ENCODE assay signal across 8 cellular contexts in genomic region chr2:159613515-159614336, GRCh38. TPM values are rescaled to one million over a fixed set of nuclear protein-coding genes. Genes with fewer than 3 reads are reported as not detected.
DNase-seq lines count a peak whose midpoint lies in the region; ATAC-seq and TF ChIP-seq lines count a peak whose summit lies in the region.

No MANE protein-coding gene starts in this region.

- H3K4me3 Mint-ChIP-seq in GM23338, result peak overlapping the region; percentile 86
- H3K4me3 Mint-ChIP-seq in endodermal cell, result peak overlapping the region; percentile 90

- H3K9ac ChIP-seq in endodermal cell (ENCODE audit: extremely low read depth, low read length, poor library complexity, severe bottlenecking), result peak overlapping the region; percentile 98

- H3K79me2 ChIP-seq in GM23338 (replicated peaks; ENCODE audit: insufficient read depth) (peaks cover 73% of the 10 kb centered on the region), osteoblast (ENCODE audit: insufficient read depth, low read length) (peaks cover 46% of the 10 kb centered on the region)

- no peaks in the 10 kb centered on the region for H3K9me3 ChIP-seq in endodermal cell (ENCODE audit: control insufficient read depth, low read length)
- H3K9me3 ChIP-seq in osteoblast (ENCODE audit: low read depth, low read length), result no peaks in the 10 kb centered on the region

- H3K27ac ChIP-seq in GM23338 (ENCODE audit: low read depth) (peak overlapping the region; percentile 99), endodermal cell (ENCODE audit: low read depth, low read length) (peak overlapping the region; percentile 98), osteoblast (ENCODE audit: low read depth, low read length) (peak overlapping the region; percentile 99)

- peaks cover 4% of the 10 kb centered on the region for H3K36me3 Mint-ChIP-seq in GM23338 (ENCODE audit: low read depth)
- H3K36me3 Mint-ChIP-seq in endodermal cell (ENCODE audit: low read depth), result no peaks in the 10 kb centered on the region

- H3K27me3 ChIP-seq in GM23338 (ENCODE audit: insufficient read depth) (no peaks in the 10 kb centered on the region), endodermal cell (ENCODE audit: control insufficient read depth, insufficient read depth, low read length, poor library complexity, severe bottlenecking) (no peaks in the 10 kb centered on the region), osteoblast (ENCODE audit: insufficient read depth, low read length) (no peaks in the 10 kb centered on the region)

- H3K27ac Mint-ChIP-seq in GM23338 (peak overlapping the region; percentile 100), endodermal cell (peak overlapping the region; percentile 99)

- no peaks in the 10 kb centered on the region for H3F3A ChIP-seq in GM23338 (replicated peaks; ENCODE audit: low read depth)

- no peaks in the 10 kb centered on the region for H3K9me3 Mint-ChIP-seq in GM23338
- no peaks in the 10 kb centered on the region for H3K9me3 Mint-ChIP-seq in endodermal cell

- H3K9me2 ChIP-seq in GM23338 (ENCODE audit: insufficient read depth), result no peaks in the 10 kb centered on the region

- H4K20me1 ChIP-seq in GM23338 (replicated peaks; ENCODE audit: insufficient read depth) (no peaks in the 10 kb centered on the region), osteoblast (ENCODE audit: insufficient read depth, low read length) (peaks cover 2% of the 10 kb centered on the region)

- H2AFZ ChIP-seq in GM23338 (no peak overlapping the region), osteoblast (ENCODE audit: low read length) (no peak overlapping the region)

- peaks cover 41% of the 10 kb centered on the region for H3K4me1 Mint-ChIP-seq in GM23338
- peaks cover 38% of the 10 kb centered on the region for H3K4me1 Mint-ChIP-seq in endodermal cell

- peak; percentile 27 for DNase-seq in GM23338 (ENCODE audit: low spot score)
- peak; percentile 63 for DNase-seq in NCI-H748 treated with DMSO at 0.1 percent for 48 hours (lab: John Stamatoyannopoulos, UW)
- no peak for DNase-seq in endodermal cell
- no peak for DNase-seq in osteoblast (ENCODE audit: insufficient read length, low spot score, missing footprints)
- no peak for DNase-seq in stimulated activated naive CD8-positive, alpha-beta T cell treated with anti-CD3 and anti-CD28 coated beads, Interleukin-15, Interleukin-2, amounts not matched to agents 100 U/mL and 50 U/mL, for 24 hours
- no peak for DNase-seq in SHP77 treated with DMSO at 0.1 percent for 48 hours (lab: John Stamatoyannopoulos, UW)

- H3K4me2 ChIP-seq in GM23338 (peak overlapping the region; percentile 77), osteoblast (ENCODE audit: insufficient read depth, low read length) (peak overlapping the region; percentile 85)

- H3K36me3 ChIP-seq in GM23338 (ENCODE audit: insufficient read depth) (no peaks in the 10 kb centered on the region), endodermal cell (ENCODE audit: control insufficient read depth, insufficient read depth, low read length) (no peaks in the 10 kb centered on the region), osteoblast (ENCODE audit: insufficient read depth, low read length) (no peaks in the 10 kb centered on the region)

- H3K4me1 ChIP-seq in GM23338 (ENCODE audit: insufficient read depth) (peaks cover 30% of the 10 kb centered on the region), endodermal cell (ENCODE audit: control insufficient read depth, insufficient read depth, low read length) (peaks cover 3% of the 10 kb centered on the region), osteoblast (ENCODE audit: insufficient read depth, low read length) (peaks cover 16% of the 10 kb centered on the region)

- H3K27me3 Mint-ChIP-seq in GM23338 (ENCODE audit: insufficient read depth, low read depth, poor library complexity), result peaks cover 5% of the 10 kb centered on the region
- H3K27me3 Mint-ChIP-seq in endodermal cell (ENCODE audit: insufficient read depth), result no peaks in the 10 kb centered on the region

- WGBS in endodermal cell (ENCODE audit: insufficient coverage in 1 of 2, insufficient read length in 1 of 2), 2 experiments, result 22% methylated on average over 2 of the region's 3 CpGs; no CpG with 5 or more reads in 1 of the 2 experiments

- no peak for ATAC-seq in GM23338
- no peak for ATAC-seq in GM21528 (IDR thresholded peaks at IDR 0.05; ENCODE audit: low FRiP score, unreplicated experiment)
- ATAC-seq in GM21447 (IDR thresholded peaks at IDR 0.05; ENCODE audit: unreplicated experiment), result no peak
- ATAC-seq in stimulated activated naive CD8-positive, alpha-beta T cell treated with anti-CD3 and anti-CD28 coated beads, Interleukin-15, Interleukin-2, amounts not matched to agents 100 U/mL and 50 U/mL, for 24 hours, result no peak

- no peak for TF ChIP-seq CTCF in GM23338 (conservative IDR thresholded peaks at IDR 0.05; ENCODE audit: low read depth in 2 of 2)
- no peak for TF ChIP-seq CTCF in endodermal cell (conservative IDR thresholded peaks at IDR 0.05)
- TF ChIP-seq CTCF in osteoblast (IDR thresholded peaks at IDR 0.05; ENCODE audit: extremely low read depth, low read depth, low read length), result no peak

- H3K4me3 ChIP-seq in GM23338 (peak overlapping the region; percentile 54), endodermal cell (ENCODE audit: low read length) (peak overlapping the region; percentile 93), osteoblast (ENCODE audit: insufficient read depth, low read length) (peak overlapping the region; percentile 87)

TF ChIP-seq in GM23338, 12 proteins besides CTCF, POLR2A, EP300 and RAD21:
- TF ChIP-seq EZH2phosphoT487 (IDR thresholded peaks at IDR 0.05; ENCODE audit: unreplicated experiment), result no peak
- no peak for TF ChIP-seq REST (IDR thresholded peaks at IDR 0.05; ENCODE audit: unreplicated experiment)
- TF ChIP-seq ZNF331 (CRISPR knock-in tag; IDR thresholded peaks at IDR 0.05; ENCODE audit: low read depth), result no peak
- TF ChIP-seq EZH2 (IDR thresholded peaks at IDR 0.05; ENCODE audit: low read depth, unreplicated experiment), result no peak
- TF ChIP-seq CREB1 (CRISPR knock-in tag; IDR thresholded peaks at IDR 0.05; ENCODE audit: low read depth), result no peak

RNA-seq across cellular contexts. Expression of gene BAZ2B, which starts 2.6 kb away (rescaled TPM):
- 51.7 and 52.2 TPM in 2 replicates for total RNA-seq in GM23338 (2014; rRNA removed; shearing (Covaris generic))
- 36.6 and 62.9 TPM in 2 replicates for polyA plus RNA-seq in GM23338 (2016; fragmentation: Nextera tagmentation; extraction: Ambion mirVana)
- total RNA-seq in endodermal cell, result 10 to 100 TPM; 53.1 to 64.1 TPM
- polyA plus RNA-seq in endodermal cell (2013, experiment 1 of 2), result 37.9 TPM
- 42.3 TPM for polyA plus RNA-seq in endodermal cell (2013, experiment 2 of 2)
- total RNA-seq in osteoblast, result 59.4 and 62.8 TPM in 2 replicates

Comparison
In these comparisons a context has a peak if more than half of its experiments do, and no peak if none do; other contexts are left out.
1. DNase-seq: peak in GM23338 (single experiment) and NCI-H748 treated with DMSO at 0.1 percent for 48 hours (single experiment); none in endodermal cell (single experiment), osteoblast (single experiment), stimulated activated naive CD8-positive, alpha-beta T cell treated with anti-CD3 and anti-CD28 coated beads, Interleukin-15, Interleukin-2, amounts not matched to agents 100 U/mL and 50 U/mL, for 24 hours (single experiment) and SHP77 treated with DMSO at 0.1 percent for 48 hours (single experiment).
2. Peak in every context shown above with its lines, with median percentiles within 50 percentile points of each other: H3K27ac ChIP-seq and H3K4me3 ChIP-seq.